Comparison of ENCODE assay signal across 8 cellular contexts in the genomic region with DNA sequence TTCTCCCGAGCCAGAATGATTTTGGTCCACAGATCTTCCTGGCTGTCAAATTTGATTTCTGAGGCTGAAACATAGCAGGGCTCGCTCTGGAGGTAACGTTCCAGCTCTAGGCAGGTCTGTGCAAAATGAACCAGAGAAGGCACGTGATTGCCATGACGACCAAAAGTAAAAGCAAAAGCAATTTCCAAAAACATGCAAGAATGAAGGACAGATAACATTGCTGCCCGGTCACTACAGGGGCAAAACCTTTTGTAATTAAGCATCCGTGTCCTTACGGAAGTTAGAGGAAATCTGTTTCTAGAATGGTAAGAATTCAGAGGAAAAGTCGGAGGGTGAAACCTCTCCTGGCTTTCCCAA. TPM values are rescaled to one million over a fixed set of nuclear protein-coding genes. Genes with fewer than 3 reads are reported as not detected.
DNase-seq lines count a peak whose midpoint lies in the region; ATAC-seq and TF ChIP-seq lines count a peak whose summit lies in the region.

No MANE protein-coding gene starts in this region.

- DNase-seq in GM12864 (ENCODE audit: low read depth) (no peak), epithelial cell of proximal tubule (ENCODE audit: low read depth) (no peak), psoas muscle (no peak), ureter (ENCODE audit: low spot score) (no peak), NCI-H446 treated with DMSO at 0.1 percent for 48 hours (lab: John Stamatoyannopoulos, UW) (no peak)
- DNase-seq in effector CD8-positive, alpha-beta T cell (lab: John Stamatoyannopoulos, UW) = no peak

- no peaks in the 10 kb centered on the region for H3K9me3 Mint-ChIP-seq in T-helper 1 cell treated with Interleukin-12 subunit alpha and Interleukin-12 subunit beta and Interleukin-4 antibody, amounts not matched to agents 30 μg/mL and 1 μg/mL, for 36 hours

- ATAC-seq in psoas muscle = no peak
- no peak for ATAC-seq in GM21360 (IDR thresholded peaks at IDR 0.05; ENCODE audit: unreplicated experiment)

- WGBS in psoas muscle, 3 donors = 4 to 16% (median 12%) methylated on average over 9 of the region's 9 CpGs

- H3K27me3 ChIP-seq in psoas muscle (ENCODE audit: insufficient read depth in 3 of 3, low read length in 2 of 3) = no peaks in the 10 kb centered on the region

- peaks cover 41% of the 10 kb centered on the region for H3K4me1 ChIP-seq in psoas muscle

- peaks cover 64% of the 10 kb centered on the region for H3K4me1 Mint-ChIP-seq in T-helper 1 cell treated with Interleukin-12 subunit alpha and Interleukin-12 subunit beta and Interleukin-4 antibody, amounts not matched to agents 30 μg/mL and 1 μg/mL, for 36 hours (ENCODE audit: low read depth)

- H3K4me3 Mint-ChIP-seq in T-helper 1 cell treated with Interleukin-12 subunit alpha and Interleukin-12 subunit beta and Interleukin-4 antibody, amounts not matched to agents 30 μg/mL and 1 μg/mL, for 36 hours = peak overlapping the region; percentile 98

- H3K27ac ChIP-seq in psoas muscle = peak overlapping the region; percentile 100

- peaks cover 70% of the 10 kb centered on the region for H3K36me3 Mint-ChIP-seq in T-helper 1 cell treated with Interleukin-12 subunit alpha and Interleukin-12 subunit beta and Interleukin-4 antibody, amounts not matched to agents 30 μg/mL and 1 μg/mL, for 36 hours (ENCODE audit: low read depth)

- H3K9me3 ChIP-seq in psoas muscle = no peaks in the 10 kb centered on the region

- H3K36me3 ChIP-seq in psoas muscle (ENCODE audit: insufficient read depth in 1 of 2, low read depth in 1 of 2) = peaks cover 0 to 50% of the 10 kb centered on the region in 2 donors

- intact Hi-C loops in psoas muscle (cut with DNase I) = loop anchor here in 1 of 2 donors (5.0 to 10.0 kb wide), 2 partner anchors 540 to 983 kb away; no protein-coding TSS in a partner anchor

- TF ChIP-seq CTCF in GM12864 (IDR thresholded peaks at IDR 0.05; ENCODE audit: low read depth, low read length, missing control alignments) (no peak), epithelial cell of proximal tubule (conservative IDR thresholded peaks at IDR 0.05; ENCODE audit: low read depth, low read length) (no peak), psoas muscle (IDR thresholded peaks at IDR 0.05) (no peak)

- peak overlapping the region; percentile 93 for H3K4me3 ChIP-seq in GM12864 (ENCODE audit: low read depth, low read length)
- H3K4me3 ChIP-seq in epithelial cell of proximal tubule (ENCODE audit: low read depth, low read length) = peak overlapping the region; percentile 84
- H3K4me3 ChIP-seq in psoas muscle = peak overlapping the region; percentile 95

- peak overlapping the region; percentile 99 for H3K27ac Mint-ChIP-seq in T-helper 1 cell treated with Interleukin-12 subunit alpha and Interleukin-12 subunit beta and Interleukin-4 antibody, amounts not matched to agents 30 μg/mL and 1 μg/mL, for 36 hours

- H3K27me3 Mint-ChIP-seq in T-helper 1 cell treated with Interleukin-12 subunit alpha and Interleukin-12 subunit beta and Interleukin-4 antibody, amounts not matched to agents 30 μg/mL and 1 μg/mL, for 36 hours (ENCODE audit: low read depth) = no peaks in the 10 kb centered on the region

RNA-seq across cellular contexts. Expression of a gene that starts 2.9 kb away (rescaled TPM):
- 52.6 and 88.1 TPM in 2 replicates for total RNA-seq in epithelial cell of proximal tubule
- total RNA-seq in psoas muscle = 100 to 1,000 TPM in 3 of 4 donors, 10 to 100 TPM in 1; 30.4 to 296 (median 173) TPM
- 100 to 1,000 TPM in 2 of 3 donors, 10 to 100 TPM in 1; 94.1 to 138 (median 109) TPM for polyA plus RNA-seq in psoas muscle
- 171 TPM for total RNA-seq in ureter
